In the genomic region with DNA sequence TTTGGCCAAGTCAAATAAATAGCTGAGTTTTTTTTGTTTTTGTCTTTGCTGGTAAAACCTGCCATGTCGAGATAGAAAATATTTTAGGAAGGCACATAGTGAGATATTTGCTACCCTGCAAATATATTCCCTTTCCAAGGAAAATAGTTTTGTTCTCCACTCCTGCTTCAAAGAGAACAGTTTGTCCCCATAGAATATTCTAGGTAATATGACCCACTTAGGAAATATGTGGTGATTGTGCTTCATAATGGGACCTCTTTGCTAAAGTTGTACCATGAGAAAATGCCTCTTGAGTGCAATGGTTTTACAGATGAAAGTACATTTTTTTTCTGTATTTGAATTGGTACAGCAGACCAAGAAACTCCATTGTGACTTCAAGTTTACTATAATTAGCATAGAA, we compare ENCODE assay signal across 25 cellular contexts. TPM values are rescaled to one million over a fixed set of nuclear protein-coding genes. Genes with fewer than 3 reads are reported as not detected.
DNase-seq lines count a peak whose midpoint lies in the region; TF ChIP-seq lines count a peak whose summit lies in the region.
"Had no signal": no experiment of that assay in that cellular context is flagged by ENCODE, and none has a peak within 500 bp of the region (broad histone marks: within the 10 kb centered on the region; RNA-seq: fewer than 3 reads in every experiment).

No MANE protein-coding gene starts in this region.

- H3K9me3 Mint-ChIP-seq in chondrocyte (ENCODE audit: low read depth) (no peaks in the 10 kb centered on the region), glutamatergic neuron (ENCODE audit: unreplicated experiment) (no peaks in the 10 kb centered on the region)
- H3K9me3 Mint-ChIP-seq: CD14-positive monocyte, memory B cell had no signal

- no peaks in the 10 kb centered on the region for H3K36me3 ChIP-seq in muscle layer of colon (ENCODE audit: insufficient read depth, low read length)
- no peaks in the 10 kb centered on the region for H3K36me3 ChIP-seq in testis (ENCODE audit: low read depth, missing control alignments)
- H3K36me3 ChIP-seq in BE2C: no peaks in the 10 kb centered on the region
- H3K36me3 ChIP-seq: HAP-1, upper lobe of left lung had no signal

- DNase-seq in LHCN-M2 (ENCODE audit: low read depth) (peak; percentile 48), chondrocyte (ENCODE audit: low spot score) (no peak), testis (no peak), BE2C (no peak), superior temporal gyrus (ENCODE audit: extremely low spot score) (no peak), glutamatergic neuron (no peak)
- DNase-seq: activated CD4-positive, alpha-beta T cell treated with anti-CD3 and anti-CD28 coated beads for 1 hour; activated CD8-positive, alpha-beta T cell treated with anti-CD3 and anti-CD28 coated beads, Interleukin-2, amount 10 ng/mL, durations not matched to agents 7 days and 5 days; Calu3; head of caudate nucleus; KG1; NCI-H1417; NCI-H345; NCI-H82; posterior cingulate gyrus; RPMI8226; stimulated activated naive CD8-positive, alpha-beta T cell treated with anti-CD3 and anti-CD28 coated beads, Interleukin-15, Interleukin-2, amounts not matched to agents 100 U/mL and 50 U/mL, for 24 hours; T-helper 2 cell; upper lobe of left lung had no signal

- intact Hi-C loops in testis (cut with DNase I; ENCODE audit: low total_unique reads): no loop called here

- H3K4me1 Mint-ChIP-seq in chondrocyte (ENCODE audit: low read depth) (peaks cover 33% of the 10 kb centered on the region), glutamatergic neuron (ENCODE audit: low read depth, unreplicated experiment) (peaks cover 5% of the 10 kb centered on the region)

- no peak overlapping the region for H3K4me3 Mint-ChIP-seq in chondrocyte (ENCODE audit: unreplicated experiment)
- no peak overlapping the region for H3K4me3 Mint-ChIP-seq in glutamatergic neuron (ENCODE audit: unreplicated experiment)
- H3K4me3 Mint-ChIP-seq: activated CD8-positive, alpha-beta T cell treated with anti-CD3 and anti-CD28 coated beads, Interleukin-2, amount 10 ng/mL, durations not matched to agents 7 days and 5 days; activated naive CD8-positive, alpha-beta T cell; CD14-positive monocyte; memory B cell had no signal

- H3K4me1 ChIP-seq in muscle layer of colon (ENCODE audit: insufficient read depth, low read length) (peaks cover 54% of the 10 kb centered on the region), testis (peaks cover 25% of the 10 kb centered on the region), BE2C (no peaks in the 10 kb centered on the region)
- H3K4me1 ChIP-seq: HAP-1 had no signal

- H3K9ac ChIP-seq in muscle layer of colon (ENCODE audit: low read length): no peak overlapping the region

- H3K27ac ChIP-seq in muscle layer of colon (ENCODE audit: low read depth, low read length) (peak overlapping the region; percentile 42), testis (peak overlapping the region; percentile 66 to 82)
- H3K27ac ChIP-seq: SK-N-MC had no signal

- H3K27ac Mint-ChIP-seq in chondrocyte (ENCODE audit: unreplicated experiment) (peak overlapping the region; percentile 74), glutamatergic neuron (ENCODE audit: unreplicated experiment) (no peak overlapping the region)
- H3K27ac Mint-ChIP-seq: activated CD8-positive, alpha-beta T cell treated with anti-CD3 and anti-CD28 coated beads, Interleukin-2, amount 10 ng/mL, durations not matched to agents 7 days and 5 days; activated naive CD8-positive, alpha-beta T cell; CD14-positive monocyte; memory B cell had no signal

- 45 to 52% methylated on average over 1 of the region's 1 CpG for WGBS in testis, 2 donors

- no peaks in the 10 kb centered on the region for H3K27me3 ChIP-seq in muscle layer of colon (ENCODE audit: control insufficient read depth in 1 of 2, insufficient read depth in 2 of 2, low read length in 2 of 2)
- no peaks in the 10 kb centered on the region for H3K27me3 ChIP-seq in testis
- no peaks in the 10 kb centered on the region for H3K27me3 ChIP-seq in BE2C
- H3K27me3 ChIP-seq: upper lobe of left lung had no signal

- no peak for TF ChIP-seq POLR2A in testis (IDR thresholded peaks at IDR 0.05)

- H3K9me3 ChIP-seq in muscle layer of colon (ENCODE audit: low read length) (no peaks in the 10 kb centered on the region), testis (no peaks in the 10 kb centered on the region), BE2C (no peaks in the 10 kb centered on the region)
- H3K9me3 ChIP-seq: HAP-1, upper lobe of left lung had no signal

- H3K27me3 Mint-ChIP-seq in chondrocyte (ENCODE audit: low read depth) (no peaks in the 10 kb centered on the region), glutamatergic neuron (ENCODE audit: unreplicated experiment) (no peaks in the 10 kb centered on the region)
- H3K27me3 Mint-ChIP-seq: activated naive CD8-positive, alpha-beta T cell; memory B cell had no signal

- H3K4me3 ChIP-seq in muscle layer of colon (ENCODE audit: low read depth in 1 of 2, low read length in 2 of 2) (no peak overlapping the region), testis (no peak overlapping the region), BE2C (ENCODE audit: low read depth, low read length) (no peak overlapping the region)
- H3K4me3 ChIP-seq: HAP-1, SK-N-MC, upper lobe of left lung had no signal

- no peaks in the 10 kb centered on the region for H3K36me3 Mint-ChIP-seq in chondrocyte (ENCODE audit: low read depth)
- H3K36me3 Mint-ChIP-seq in glutamatergic neuron (ENCODE audit: unreplicated experiment): no peaks in the 10 kb centered on the region
- H3K36me3 Mint-ChIP-seq: activated naive CD8-positive, alpha-beta T cell had no signal

- TF ChIP-seq CTCF in chondrocyte (IDR thresholded peaks at IDR 0.05) (no peak), testis (IDR thresholded peaks at IDR 0.05) (no peak), BE2C (IDR thresholded peaks at IDR 0.05; ENCODE audit: low read depth, low read length) (no peak), glutamatergic neuron (IDR thresholded peaks at IDR 0.05; ENCODE audit: partially characterized antibody, unreplicated experiment) (no peak)

RNA-seq across cellular contexts. Expression of gene SMNDC1, which starts 41.6 kb away (rescaled TPM):
- total RNA-seq in LHCN-M2 (2014; rRNA removed) (5.7 and 8.0 TPM in 2 replicates), chondrocyte (24.9 to 27.5 TPM (median 26.2 TPM) in 3 replicates), testis (10 to 100 TPM; 16.4 to 20.9 TPM), glutamatergic neuron (ENCODE audit: unreplicated experiment) (37.1 TPM)
- 17.9 TPM for polyA plus RNA-seq in LHCN-M2 (2012)
- polyA plus RNA-seq in testis (ENCODE audit: insufficient read depth, low read depth, low replicate concordance): 33.2 TPM
- polyA plus RNA-seq in BE2C (2012; ENCODE audit: insufficient read depth, insufficient read length, low read depth): 58.2 TPM

RNA-seq across cellular contexts. Expression of gene MXI1, which starts 55.8 kb away (rescaled TPM):
- total RNA-seq in LHCN-M2 (2014; rRNA removed): 9.7 and 10.6 TPM in 2 replicates
- 7.0 TPM for polyA plus RNA-seq in LHCN-M2 (2012)
- total RNA-seq in chondrocyte: 17.0 to 30.2 TPM (median 26.8 TPM) in 3 replicates
- total RNA-seq in testis: 10 to 100 TPM; 66.8 to 69.1 TPM
- polyA plus RNA-seq in testis (ENCODE audit: insufficient read depth, low read depth, low replicate concordance): 42.1 TPM
- polyA plus RNA-seq in BE2C (2012; ENCODE audit: insufficient read depth, insufficient read length, low read depth): 28.4 TPM
- total RNA-seq in glutamatergic neuron (ENCODE audit: unreplicated experiment): 48.1 TPM
